17 cellular contexts compared by ENCODE assay signal in genomic region chr2:135140606-135141005, GRCh38.
DNase-seq lines count a peak whose midpoint lies in the region; ATAC-seq and TF ChIP-seq lines count a peak whose summit lies in the region.
"Had no signal": no experiment of that assay in that cellular context is flagged by ENCODE, and none has a peak within 500 bp of the region (broad histone marks: within the 10 kb centered on the region; RNA-seq: fewer than 3 reads in every experiment).

No MANE protein-coding gene starts in this region.

- intact Hi-C loops in PC-3 (cut with micrococcal nuclease): no loop called here
- intact Hi-C loops in lower leg skin (cut with DNase I; ENCODE audit: low total_unique reads): no loop called here
- intact Hi-C loops in CD4-positive, alpha-beta T cell (cut with DNase I, micrococcal nuclease): no loop called here

- peak overlapping the region; percentile 22; the same call in 1 of the 2 replicates for H3K4me2 ChIP-seq in PC-3 (ENCODE audit: low read length)
- H3K4me2 ChIP-seq: BLaER1 had no signal

- H3K4me3 Mint-ChIP-seq in CD4-positive, alpha-beta T cell: no peak overlapping the region
- H3K4me3 Mint-ChIP-seq: CD14-positive monocyte; CD4-positive, CD25-positive, alpha-beta regulatory T cell; CD8-positive, alpha-beta T cell had no signal

- CTCF ChIA-PET in PC-3 (lab: Charles Lee): no interaction called here
- CTCF ChIA-PET in CD4-positive, alpha-beta T cell (lab: Charles Lee): no interaction called here

- ATAC-seq in PC-3 (peak; percentile 80), GM21528 (IDR thresholded peaks at IDR 0.05; ENCODE audit: low FRiP score, unreplicated experiment) (no peak)
- ATAC-seq in CD4-positive, alpha-beta T cell (ENCODE audit: poor library complexity): no peak
- ATAC-seq: CD8-positive, alpha-beta T cell had no signal

- BruUV-seq in PC-3 (replicated peaks; lab: Mats Ljungman, UMichigan): no TSS peak

- H3K27me3 Mint-ChIP-seq in CD4-positive, alpha-beta T cell: no peaks in the 10 kb centered on the region
- H3K27me3 Mint-ChIP-seq: CD4-positive, CD25-positive, alpha-beta regulatory T cell had no signal

- no peak overlapping the region for H3K27ac Mint-ChIP-seq in CD4-positive, alpha-beta T cell
- H3K27ac Mint-ChIP-seq: CD14-positive monocyte; CD8-positive, alpha-beta T cell had no signal

- H3K36me3 Mint-ChIP-seq in CD4-positive, alpha-beta T cell (ENCODE audit: low read depth): peaks cover 99% of the 10 kb centered on the region

- DNase-seq in PC-3 (peak; percentile 61), fibroblast of pulmonary artery (ENCODE audit: low read depth) (peak; percentile 2), lower leg skin (ENCODE audit: low spot score in 2 of 2) (no peak)
- DNase-seq in CD4-positive, alpha-beta T cell: no peak
- DNase-seq: 8988T; ACHN; BE2C; C1 segment of cervical spinal cord; Caco-2; Calu3; CD4-positive, CD25-positive, alpha-beta regulatory T cell; CD8-positive, alpha-beta T cell; DMS79 treated with DMSO at 0.1 percent for 48 hours; GF-D8 had no signal

- no peaks in the 10 kb centered on the region for H3K9me2 ChIP-seq in PC-3 (replicated peaks; ENCODE audit: low read length)

- H3K4me3 ChIP-seq in PC-3 (ENCODE audit: low read length) (no peak overlapping the region), fibroblast of pulmonary artery (replicated peaks; ENCODE audit: low read depth, low read length) (no peak overlapping the region), lower leg skin (ENCODE audit: low read depth, poor library complexity, severe bottlenecking) (no peak overlapping the region)
- H3K4me3 ChIP-seq: BLaER1 had no signal

- no peaks in the 10 kb centered on the region for H3F3A ChIP-seq in PC-3 (ENCODE audit: low read length, unreplicated experiment)

- POLR2A ChIA-PET in PC-3 (lab: Charles Lee; ENCODE audit: unreplicated experiment): no interaction called here
- POLR2A ChIA-PET in CD4-positive, alpha-beta T cell (lab: Charles Lee): no interaction called here

- H3K79me2 ChIP-seq in PC-3 (ENCODE audit: low read length): peaks cover 7% of the 10 kb centered on the region; the same call in 1 of the 2 replicates

- H3K9ac ChIP-seq in PC-3 (ENCODE audit: low read length): 0 out of 2 replicates have a peak overlapping the region, but pooled peaks have one; percentile 10
- H3K9ac ChIP-seq: BLaER1 had no signal

- 0 out of 2 replicates have a peak, but pooled peaks cover 4% of the 10 kb centered on the region for H4K20me1 ChIP-seq in PC-3 (ENCODE audit: low read length)
- H4K20me1 ChIP-seq: BLaER1 had no signal

- no peaks in the 10 kb centered on the region for H3K27me3 ChIP-seq in PC-3 (ENCODE audit: low read length)
- H3K27me3 ChIP-seq in CD4-positive, alpha-beta T cell (ENCODE audit: control insufficient read depth, insufficient read depth, low read length): no peaks in the 10 kb centered on the region
- H3K27me3 ChIP-seq: BE2C, BLaER1 had no signal

- H3K9me3 ChIP-seq in PC-3 (ENCODE audit: low read length): no peaks in the 10 kb centered on the region
- H3K9me3 ChIP-seq in CD4-positive, alpha-beta T cell (ENCODE audit: control insufficient read depth, low read length): peaks cover 15% of the 10 kb centered on the region
- H3K9me3 ChIP-seq: BE2C had no signal

- H3K9me3 Mint-ChIP-seq in CD4-positive, alpha-beta T cell: peaks cover 6% of the 10 kb centered on the region

- peaks cover 23% of the 10 kb centered on the region for H3K4me1 ChIP-seq in PC-3 (ENCODE audit: insufficient read depth, low read length)
- H3K4me1 ChIP-seq: BE2C, BLaER1 had no signal

- peak overlapping the region; percentile 48 for H3K27ac ChIP-seq in PC-3 (ENCODE audit: low read length)
- no peak overlapping the region for H3K27ac ChIP-seq in CD4-positive, alpha-beta T cell (ENCODE audit: low read depth, low read length)
- H3K27ac ChIP-seq: BLaER1 had no signal

- no peaks in the 10 kb centered on the region for H3K4me1 Mint-ChIP-seq in CD4-positive, alpha-beta T cell (ENCODE audit: low read depth)
- H3K4me1 Mint-ChIP-seq: CD14-positive monocyte had no signal

- H3K36me3 ChIP-seq in PC-3 (ENCODE audit: low read depth, low read length): peaks cover 44% of the 10 kb centered on the region
- H3K36me3 ChIP-seq: BE2C had no signal

- TF ChIP-seq CTCF in PC-3 (conservative IDR thresholded peaks at IDR 0.05; ENCODE audit: low read depth, low read length): no peak
- no peak for TF ChIP-seq CTCF in fibroblast of pulmonary artery (IDR thresholded peaks at IDR 0.05; ENCODE audit: low read length, missing control alignments)
- no peak for TF ChIP-seq CTCF in lower leg skin (IDR thresholded peaks at IDR 0.05)
- no peak for TF ChIP-seq CTCF in CD4-positive, alpha-beta T cell (IDR thresholded peaks at IDR 0.05)

- TF ChIP-seq POLR2A in lower leg skin (IDR thresholded peaks at IDR 0.05): no peak

- no peak overlapping the region for H2AFZ ChIP-seq in PC-3 (ENCODE audit: low read length)

Comparison
In these comparisons a context has a peak if more than half of its experiments do, and no peak if none do; other contexts are left out.
1. DNase-seq: peak in PC-3 (single experiment) and fibroblast of pulmonary artery (single experiment); none in lower leg skin (0 of 2) and CD4-positive, alpha-beta T cell (0 of 10).